2 cellular contexts compared by ENCODE assay signal in the genomic region with DNA sequence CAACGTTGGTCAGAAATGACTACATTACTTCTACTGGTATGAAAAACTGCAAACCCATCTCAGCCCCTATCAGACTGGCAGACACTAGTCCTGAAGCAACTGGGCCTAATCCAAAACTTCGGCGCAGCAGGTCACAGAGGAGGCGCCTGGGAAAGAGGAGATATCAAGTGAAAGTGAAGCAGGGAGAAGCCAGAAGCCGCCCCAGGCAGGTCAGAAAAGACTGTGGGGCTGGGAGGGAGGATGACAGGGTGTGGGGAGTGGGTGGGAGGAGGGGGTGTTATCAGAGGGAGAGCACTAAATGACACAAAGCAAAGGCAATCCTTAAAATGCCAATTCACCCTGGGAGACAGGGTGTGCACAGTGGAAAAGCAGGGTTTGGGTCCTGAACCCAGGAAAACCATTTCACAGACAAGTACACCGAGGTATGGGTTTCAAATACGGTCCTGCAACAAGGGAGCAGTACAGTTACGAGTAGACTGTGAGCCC.
A peak's percentile ranks its signal among the peaks of the same experiment; 100 is the strongest.
TF ChIP-seq lines count a peak whose summit lies in the region.

No MANE protein-coding gene starts in this region.

TF ChIP-seq in A549, 52 proteins besides CTCF, POLR2A, EP300 and RAD21 (continued from another document):
- TF ChIP-seq MAFK (IDR thresholded peaks at IDR 0.05; ENCODE audit: partially characterized antibody), result no peak

TF ChIP-seq in HEK293, 187 proteins besides CTCF, POLR2A, EP300 and RAD21 (continued from another document):
- TF ChIP-seq ZBTB10 (tag by site-specific recombination; IDR thresholded peaks at IDR 0.05) (no peak), ZNF426 (tag by site-specific recombination; IDR thresholded peaks at IDR 0.05) (no peak), IKZF3 (tag by site-specific recombination; IDR thresholded peaks at IDR 0.05) (0 out of 2 replicates have a peak, but pooled peaks have one; percentile 9), ZBTB11 (tag by site-specific recombination; conservative IDR thresholded peaks at IDR 0.05; ENCODE audit: low read depth) (no peak), ZNF24 (tag by site-specific recombination; IDR thresholded peaks at IDR 0.05) (no peak), ZNF747 (tag by site-specific recombination; IDR thresholded peaks at IDR 0.05) (no peak), ZNF2 (tag by site-specific recombination; IDR thresholded peaks at IDR 0.05) (no peak), ZNF391 (tag by site-specific recombination; IDR thresholded peaks at IDR 0.05; ENCODE audit: borderline replicate concordance, low read depth) (no peak), SP7 (tag by site-specific recombination; IDR thresholded peaks at IDR 0.05) (no peak), ZBTB20 (tag by site-specific recombination; IDR thresholded peaks at IDR 0.05) (no peak), GLIS2 (tag by site-specific recombination; IDR thresholded peaks at IDR 0.05) (no peak), PRDM1 (tag by site-specific recombination; IDR thresholded peaks at IDR 0.05) (peak; percentile 66; the same call in 1 of the 2 replicates), ZNF404 (tag by site-specific recombination; IDR thresholded peaks at IDR 0.05) (no peak), EGR2 (tag by site-specific recombination; IDR thresholded peaks at IDR 0.05; ENCODE audit: low read depth) (peak; percentile 81), WT1 (tag by site-specific recombination; IDR thresholded peaks at IDR 0.05) (peak; percentile 59; the same call in 1 of the 2 replicates), ZNF624 (tag by site-specific recombination; IDR thresholded peaks at IDR 0.05) (no peak), ZNF18 (tag by site-specific recombination; IDR thresholded peaks at IDR 0.05) (no peak), FEZF1 (tag by site-specific recombination; IDR thresholded peaks at IDR 0.05) (no peak)
- TF ChIP-seq, protein P1, sequence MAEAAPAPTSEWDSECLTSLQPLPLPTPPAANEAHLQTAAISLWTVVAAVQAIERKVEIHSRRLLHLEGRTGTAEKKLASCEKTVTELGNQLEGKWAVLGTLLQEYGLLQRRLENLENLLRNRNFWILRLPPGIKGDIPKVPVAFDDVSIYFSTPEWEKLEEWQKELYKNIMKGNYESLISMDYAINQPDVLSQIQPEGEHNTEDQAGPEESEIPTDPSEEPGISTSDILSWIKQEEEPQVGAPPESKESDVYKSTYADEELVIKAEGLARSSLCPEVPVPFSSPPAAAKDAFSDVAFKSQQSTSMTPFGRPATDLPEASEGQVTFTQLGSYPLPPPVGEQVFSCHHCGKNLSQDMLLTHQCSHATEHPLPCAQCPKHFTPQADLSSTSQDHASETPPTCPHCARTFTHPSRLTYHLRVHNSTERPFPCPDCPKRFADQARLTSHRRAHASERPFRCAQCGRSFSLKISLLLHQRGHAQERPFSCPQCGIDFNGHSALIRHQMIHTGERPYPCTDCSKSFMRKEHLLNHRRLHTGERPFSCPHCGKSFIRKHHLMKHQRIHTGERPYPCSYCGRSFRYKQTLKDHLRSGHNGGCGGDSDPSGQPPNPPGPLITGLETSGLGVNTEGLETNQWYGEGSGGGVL (tag by site-specific recombination; IDR thresholded peaks at IDR 0.05), result no peak
TF ChIP-seq in HEK293: peak in this region for 6.
